In genomic region chr4:77820836-77821561, GRCh38 we compare ENCODE assay signal across 8 cellular contexts. TPM values are rescaled to one million over a fixed set of nuclear protein-coding genes. Genes with fewer than 3 reads are reported as not detected.
A peak's percentile ranks its signal among the peaks of the same experiment; 100 is the strongest.
DNase-seq lines count a peak whose midpoint lies in the region; ATAC-seq and TF ChIP-seq lines count a peak whose summit lies in the region.

No MANE protein-coding gene starts in this region.

- H3K36me3 ChIP-seq in endodermal cell (ENCODE audit: control insufficient read depth, insufficient read depth, low read length) (no peaks in the 10 kb centered on the region), neural cell (ENCODE audit: insufficient read depth, low read length) (no peaks in the 10 kb centered on the region)

- peaks cover 11% of the 10 kb centered on the region for H3F3A ChIP-seq in neural cell (ENCODE audit: insufficient read depth, low read length, poor library complexity, severe bottlenecking)

- H3K4me3 ChIP-seq in endodermal cell (ENCODE audit: low read length), result peak overlapping the region; percentile 90
- peak overlapping the region; percentile 65 for H3K4me3 ChIP-seq in neural cell (ENCODE audit: low read length)

- H3K4me1 ChIP-seq in endodermal cell (ENCODE audit: control insufficient read depth, insufficient read depth, low read length), result no peaks in the 10 kb centered on the region

- 89% methylated on average over 7 of the region's 7 CpGs for WGBS in endodermal cell (ENCODE audit: insufficient coverage in 1 of 2, insufficient read length in 1 of 2), 2 experiments

- H4K20me1 ChIP-seq in neural cell (ENCODE audit: insufficient read depth), result no peaks in the 10 kb centered on the region

- no peaks in the 10 kb centered on the region for H3K27me3 Mint-ChIP-seq in activated CD4-positive, alpha-beta T cell treated with anti-CD3 and anti-CD28 coated beads, Interleukin-2, amount 10 ng/mL, durations not matched to agents 7 days and 5 days
- peaks cover 14% of the 10 kb centered on the region for H3K27me3 Mint-ChIP-seq in endodermal cell (ENCODE audit: insufficient read depth)

- POLR2A ChIA-PET in activated CD4-positive, alpha-beta T cell treated with anti-CD3 and anti-CD28 coated beads, Interleukin-2, amount 10 ng/mL, durations not matched to agents 7 days and 5 days (lab: Charles Lee), result interaction anchor here (1.2 to 2.8 kb wide), 4 partner anchors 32 to 41 kb away, joined by 4 to 19 read pairs (median 8); partner anchors contain the start of gene MRPL1

- H3K4me1 Mint-ChIP-seq in activated CD4-positive, alpha-beta T cell treated with anti-CD3 and anti-CD28 coated beads, Interleukin-2, amount 10 ng/mL, durations not matched to agents 7 days and 5 days, result peaks cover 33% of the 10 kb centered on the region
- peaks cover 15% of the 10 kb centered on the region for H3K4me1 Mint-ChIP-seq in endodermal cell

- no peaks in the 10 kb centered on the region for H3K9me3 ChIP-seq in endodermal cell (ENCODE audit: control insufficient read depth, low read length)
- no peaks in the 10 kb centered on the region for H3K9me3 ChIP-seq in neural cell (ENCODE audit: low read length)

- CTCF ChIA-PET in activated CD4-positive, alpha-beta T cell treated with anti-CD3 and anti-CD28 coated beads, Interleukin-2, amount 10 ng/mL, durations not matched to agents 7 days and 5 days (lab: Charles Lee), result interaction anchor here (0.9 to 3.0 kb wide), 4 partner anchors 10 to 40 kb away, joined by 3 to 14 read pairs (median 4); no protein-coding TSS in a partner anchor

- peak overlapping the region; percentile 17 for H2AFZ ChIP-seq in neural cell (ENCODE audit: low read depth, low read length)

- TF ChIP-seq EP300 in neural cell (conservative IDR thresholded peaks at IDR 0.05; ENCODE audit: poor library complexity, severe bottlenecking), result no peak

- TF ChIP-seq RAD21 in neural cell (conservative IDR thresholded peaks at IDR 0.05), result no peak

- H3K4me3 Mint-ChIP-seq in activated CD4-positive, alpha-beta T cell treated with anti-CD3 and anti-CD28 coated beads, Interleukin-2, amount 10 ng/mL, durations not matched to agents 7 days and 5 days, result peak overlapping the region; percentile 95
- peak overlapping the region; percentile 98 for H3K4me3 Mint-ChIP-seq in endodermal cell

- H3K9me3 Mint-ChIP-seq in activated CD4-positive, alpha-beta T cell treated with anti-CD3 and anti-CD28 coated beads, Interleukin-2, amount 10 ng/mL, durations not matched to agents 7 days and 5 days, result no peaks in the 10 kb centered on the region
- H3K9me3 Mint-ChIP-seq in endodermal cell, result no peaks in the 10 kb centered on the region

- peak; percentile 25 for DNase-seq in activated CD4-positive, alpha-beta T cell treated with anti-CD3 and anti-CD28 coated beads, Interleukin-2, amount 10 ng/mL, durations not matched to agents 7 days and 5 days
- no peak for DNase-seq in activated CD4-positive, alpha-beta T cell treated with anti-CD3 and anti-CD28 coated beads for 4 hours
- DNase-seq in RPMI8226 (peak; percentile 14), endodermal cell (no peak), HuH-7 (ENCODE audit: low spot score) (no peak)

- H3K9ac ChIP-seq in endodermal cell (ENCODE audit: extremely low read depth, low read length, poor library complexity, severe bottlenecking) (peak overlapping the region; percentile 66), neural cell (ENCODE audit: low read length) (peak overlapping the region; percentile 95)

- H3K9me2 ChIP-seq in neural cell (ENCODE audit: insufficient read depth, low read length), result no peaks in the 10 kb centered on the region

- H3K27ac Mint-ChIP-seq in activated CD4-positive, alpha-beta T cell treated with anti-CD3 and anti-CD28 coated beads, Interleukin-2, amount 10 ng/mL, durations not matched to agents 7 days and 5 days, result peak overlapping the region; percentile 99
- H3K27ac Mint-ChIP-seq in endodermal cell, result no peak overlapping the region

- H3K27me3 ChIP-seq in endodermal cell (ENCODE audit: control insufficient read depth, insufficient read depth, low read length, poor library complexity, severe bottlenecking) (peaks cover 7% of the 10 kb centered on the region), neural cell (ENCODE audit: insufficient read depth, low read depth, low read length) (no peaks in the 10 kb centered on the region)

- peaks cover 11% of the 10 kb centered on the region for H3K79me2 ChIP-seq in neural cell (replicated peaks; ENCODE audit: insufficient read depth, low read length)

- TF ChIP-seq CTCF in endodermal cell (conservative IDR thresholded peaks at IDR 0.05), result no peak
- TF ChIP-seq CTCF in neural cell (IDR thresholded peaks at IDR 0.05; ENCODE audit: poor library complexity, severe bottlenecking), result no peak

- ATAC-seq in HG03097 (IDR thresholded peaks at IDR 0.05; ENCODE audit: low FRiP score, unreplicated experiment) (no peak), GM19328 (IDR thresholded peaks at IDR 0.05; ENCODE audit: unreplicated experiment) (no peak)

- peak overlapping the region; percentile 27 for H3K4me2 ChIP-seq in neural cell (ENCODE audit: low read length)

- H3K36me3 Mint-ChIP-seq in activated CD4-positive, alpha-beta T cell treated with anti-CD3 and anti-CD28 coated beads, Interleukin-2, amount 10 ng/mL, durations not matched to agents 7 days and 5 days (ENCODE audit: low read depth), result peaks cover 19% of the 10 kb centered on the region
- H3K36me3 Mint-ChIP-seq in endodermal cell (ENCODE audit: low read depth), result no peaks in the 10 kb centered on the region

- H3K27ac ChIP-seq in endodermal cell (ENCODE audit: low read depth, low read length), result no peak overlapping the region
- peak overlapping the region; percentile 97 for H3K27ac ChIP-seq in neural cell (ENCODE audit: low read length)

TF ChIP-seq in neural cell, 6 proteins besides CTCF, POLR2A, EP300 and RAD21:
- TF ChIP-seq POLR2AphosphoS5 (IDR thresholded peaks at IDR 0.05) (no peak), EZH2 (IDR thresholded peaks at IDR 0.05; ENCODE audit: borderline replicate concordance, insufficient read depth, low read length, poor library complexity, severe bottlenecking) (no peak), SMC3 (conservative IDR thresholded peaks at IDR 0.05; ENCODE audit: poor library complexity) (no peak), MXI1 (conservative IDR thresholded peaks at IDR 0.05; ENCODE audit: poor library complexity, severe bottlenecking) (no peak), TAF1 (IDR thresholded peaks at IDR 0.05; ENCODE audit: low read depth) (no peak)
- TF ChIP-seq, protein P1, sequence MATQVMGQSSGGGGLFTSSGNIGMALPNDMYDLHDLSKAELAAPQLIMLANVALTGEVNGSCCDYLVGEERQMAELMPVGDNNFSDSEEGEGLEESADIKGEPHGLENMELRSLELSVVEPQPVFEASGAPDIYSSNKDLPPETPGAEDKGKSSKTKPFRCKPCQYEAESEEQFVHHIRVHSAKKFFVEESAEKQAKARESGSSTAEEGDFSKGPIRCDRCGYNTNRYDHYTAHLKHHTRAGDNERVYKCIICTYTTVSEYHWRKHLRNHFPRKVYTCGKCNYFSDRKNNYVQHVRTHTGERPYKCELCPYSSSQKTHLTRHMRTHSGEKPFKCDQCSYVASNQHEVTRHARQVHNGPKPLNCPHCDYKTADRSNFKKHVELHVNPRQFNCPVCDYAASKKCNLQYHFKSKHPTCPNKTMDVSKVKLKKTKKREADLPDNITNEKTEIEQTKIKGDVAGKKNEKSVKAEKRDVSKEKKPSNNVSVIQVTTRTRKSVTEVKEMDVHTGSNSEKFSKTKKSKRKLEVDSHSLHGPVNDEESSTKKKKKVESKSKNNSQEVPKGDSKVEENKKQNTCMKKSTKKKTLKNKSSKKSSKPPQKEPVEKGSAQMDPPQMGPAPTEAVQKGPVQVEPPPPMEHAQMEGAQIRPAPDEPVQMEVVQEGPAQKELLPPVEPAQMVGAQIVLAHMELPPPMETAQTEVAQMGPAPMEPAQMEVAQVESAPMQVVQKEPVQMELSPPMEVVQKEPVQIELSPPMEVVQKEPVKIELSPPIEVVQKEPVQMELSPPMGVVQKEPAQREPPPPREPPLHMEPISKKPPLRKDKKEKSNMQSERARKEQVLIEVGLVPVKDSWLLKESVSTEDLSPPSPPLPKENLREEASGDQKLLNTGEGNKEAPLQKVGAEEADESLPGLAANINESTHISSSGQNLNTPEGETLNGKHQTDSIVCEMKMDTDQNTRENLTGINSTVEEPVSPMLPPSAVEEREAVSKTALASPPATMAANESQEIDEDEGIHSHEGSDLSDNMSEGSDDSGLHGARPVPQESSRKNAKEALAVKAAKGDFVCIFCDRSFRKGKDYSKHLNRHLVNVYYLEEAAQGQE (IDR thresholded peaks at IDR 0.05; ENCODE audit: borderline replicate concordance), result no peak

RNA-seq across cellular contexts. Expression of gene CNOT6L, which starts 1.8 kb away (rescaled TPM):
- total RNA-seq in activated CD4-positive, alpha-beta T cell treated with anti-CD3 and anti-CD28 coated beads, Interleukin-2, amount 10 ng/mL, durations not matched to agents 7 days and 5 days, result 100 to 1,000 TPM; 108 to 122 TPM
- 10 to 100 TPM; 26.0 to 37.1 TPM for total RNA-seq in endodermal cell
- polyA plus RNA-seq in endodermal cell (2013, experiment 1 of 2), result 8.4 TPM
- polyA plus RNA-seq in endodermal cell (2013, experiment 2 of 2), result 11.5 TPM
- polyA plus RNA-seq in neural cell, result 14.4 and 15.5 TPM in 2 replicates
- polyA minus RNA-seq in neural cell, result 76.7 and 83.6 TPM in 2 replicates

RNA-seq across cellular contexts. Expression of gene MRPL1, which starts 41.6 kb away (rescaled TPM):
- total RNA-seq in activated CD4-positive, alpha-beta T cell treated with anti-CD3 and anti-CD28 coated beads, Interleukin-2, amount 10 ng/mL, durations not matched to agents 7 days and 5 days, result 10 to 100 TPM; 33.6 to 35.8 TPM
- total RNA-seq in endodermal cell, result 10 to 100 TPM; 31.7 to 46.4 TPM
- 31.7 TPM for polyA plus RNA-seq in endodermal cell (2013, experiment 1 of 2)
- polyA plus RNA-seq in endodermal cell (2013, experiment 2 of 2), result 33.2 TPM
- 40.2 and 41.9 TPM in 2 replicates for polyA plus RNA-seq in neural cell
- 29.0 and 34.5 TPM in 2 replicates for polyA minus RNA-seq in neural cell

Comparison
In these comparisons a context has a peak if more than half of its experiments do, and no peak if none do; other contexts are left out.
1. DNase-seq: peak in activated CD4-positive, alpha-beta T cell treated with anti-CD3 and anti-CD28 coated beads, Interleukin-2, amount 10 ng/mL, durations not matched to agents 7 days and 5 days (single experiment) and RPMI8226 (single experiment); none in activated CD4-positive, alpha-beta T cell treated with anti-CD3 and anti-CD28 coated beads for 4 hours (0 of 2), endodermal cell (single experiment) and HuH-7 (single experiment).